8 cellular contexts compared by ENCODE assay signal in the genomic region with DNA sequence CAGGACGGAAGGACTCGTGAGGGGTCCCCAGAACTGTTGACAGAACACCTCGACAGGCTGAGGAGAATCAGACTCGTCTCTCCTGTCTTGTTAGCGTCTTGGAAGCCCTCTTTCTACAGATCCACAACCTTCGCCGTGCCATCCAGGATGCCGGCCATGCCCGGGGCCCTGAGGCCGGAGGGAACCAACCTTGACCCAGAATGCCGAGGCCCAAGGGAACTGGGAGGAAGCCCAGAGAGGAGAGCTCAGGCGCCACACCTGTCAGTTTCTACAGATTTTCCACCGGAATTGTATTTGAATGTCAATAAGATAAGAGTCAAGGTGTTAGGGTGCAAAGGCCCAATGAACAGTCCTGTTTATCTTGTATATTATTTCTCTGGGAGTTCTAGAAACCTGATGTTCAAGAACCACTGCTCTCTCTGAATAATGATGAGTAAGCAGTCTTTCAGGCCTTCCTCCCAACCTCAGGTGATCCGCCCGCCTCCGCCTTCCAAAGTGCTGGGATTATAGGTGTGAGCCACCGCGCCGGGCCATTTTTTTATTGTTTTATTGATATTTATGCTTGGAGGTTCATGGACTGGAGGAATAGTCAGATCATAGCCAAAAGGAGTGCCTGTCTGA. TPM values are rescaled to one million over a fixed set of nuclear protein-coding genes. Genes with fewer than 3 reads are reported as not detected.
DNase-seq lines count a peak whose midpoint lies in the region; ATAC-seq and TF ChIP-seq lines count a peak whose summit lies in the region.

No MANE protein-coding gene starts in this region.

- ATAC-seq in natural killer cell (no peak), HG03460 (IDR thresholded peaks at IDR 0.05; ENCODE audit: unreplicated experiment) (no peak)

- POLR2A ChIA-PET in OCI-LY7 (lab: Charles Lee), result no interaction called here

- peak overlapping the region; percentile 97 for H3K4me3 ChIP-seq in ACC112 (ENCODE audit: low read depth, low read length)
- no peak overlapping the region for H3K4me3 ChIP-seq in Karpas-422 (ENCODE audit: low read length)
- no peak overlapping the region for H3K4me3 ChIP-seq in OCI-LY7 (ENCODE audit: low read depth, low read length, poor library complexity, severe bottlenecking)

- peak; percentile 9 to 45 for DNase-seq in NCI-H526 (lab: John Stamatoyannopoulos, UW)
- peak; percentile 6 for DNase-seq in epithelial cell of prostate (ENCODE audit: low read depth, low spot score)
- DNase-seq in natural killer cell, result no peak
- DNase-seq in Karpas-422, result no peak
- no peak for DNase-seq in pons (ENCODE audit: low spot score)
- DNase-seq in OCI-LY7 (ENCODE audit: low spot score), result no peak

- no peak overlapping the region for H3K9ac ChIP-seq in Karpas-422 (ENCODE audit: low read length)

- no peaks in the 10 kb centered on the region for H3K27me3 ChIP-seq in ACC112 (ENCODE audit: insufficient read depth, low read length)
- no peaks in the 10 kb centered on the region for H3K27me3 ChIP-seq in Karpas-422 (ENCODE audit: low read length)

- peaks cover 20% of the 10 kb centered on the region for H3K4me1 ChIP-seq in ACC112 (ENCODE audit: control insufficient read depth, insufficient read depth, low read length, unreplicated experiment)
- H3K4me1 ChIP-seq in Karpas-422 (ENCODE audit: low read length), result no peaks in the 10 kb centered on the region
- H3K4me1 ChIP-seq in OCI-LY7 (ENCODE audit: insufficient read depth, low read length, poor library complexity, severe bottlenecking), result no peaks in the 10 kb centered on the region

- peaks cover 11 to 13% of the 10 kb centered on the region in 2 donors for H3K4me1 Mint-ChIP-seq in natural killer cell

- H3K79me2 ChIP-seq in ACC112 (ENCODE audit: control insufficient read depth, insufficient read depth, low read length, unreplicated experiment) (peaks cover 31% of the 10 kb centered on the region), Karpas-422 (ENCODE audit: low read length) (no peaks in the 10 kb centered on the region), OCI-LY7 (ENCODE audit: insufficient read depth, low read depth, low read length) (no peaks in the 10 kb centered on the region)

- peaks cover 0 to 3% of the 10 kb centered on the region in 2 donors for H3K27me3 Mint-ChIP-seq in natural killer cell (ENCODE audit: low read depth in 2 of 2)

- H3K36me3 ChIP-seq in ACC112 (ENCODE audit: insufficient read depth, low read length), result peaks cover 6% of the 10 kb centered on the region; the same call in 1 of the 2 replicates
- no peaks in the 10 kb centered on the region for H3K36me3 ChIP-seq in Karpas-422 (ENCODE audit: insufficient read depth, low read length)
- H3K36me3 ChIP-seq in OCI-LY7 (ENCODE audit: insufficient read depth, low read length), result no peaks in the 10 kb centered on the region

- H3K4me2 ChIP-seq in Karpas-422 (ENCODE audit: low read depth, low read length, poor library complexity, severe bottlenecking), result no peak overlapping the region
- H3K4me2 ChIP-seq in OCI-LY7 (ENCODE audit: low read length), result no peak overlapping the region

- peak overlapping the region; percentile 78 to 90 for H3K27ac Mint-ChIP-seq in natural killer cell

- no peaks in the 10 kb centered on the region for H3K9me3 Mint-ChIP-seq in natural killer cell

- H3K9me2 ChIP-seq in Karpas-422 (replicated peaks; ENCODE audit: insufficient read depth, low read length) (no peaks in the 10 kb centered on the region), OCI-LY7 (ENCODE audit: insufficient read depth, low read length) (no peaks in the 10 kb centered on the region)

- BruUV-seq in OCI-LY7 (replicated peaks; lab: Mats Ljungman, UMichigan), result no TSS peak

- H2AFZ ChIP-seq in ACC112 (ENCODE audit: low read length, unreplicated experiment), result peak overlapping the region; percentile 64
- no peak overlapping the region for H2AFZ ChIP-seq in Karpas-422 (ENCODE audit: low read length)
- no peak overlapping the region for H2AFZ ChIP-seq in OCI-LY7 (ENCODE audit: low read length)

- peak overlapping the region; percentile 74 for H3K4me3 Mint-ChIP-seq in natural killer cell

- TF ChIP-seq CTCF in natural killer cell (IDR thresholded peaks at IDR 0.05) (no peak), OCI-LY7 (conservative IDR thresholded peaks at IDR 0.05; ENCODE audit: low read length) (no peak)

- no peaks in the 10 kb centered on the region for H3K36me3 Mint-ChIP-seq in natural killer cell

- H4K20me1 ChIP-seq in Karpas-422 (ENCODE audit: insufficient read depth, low read depth, low read length) (no peaks in the 10 kb centered on the region), OCI-LY7 (ENCODE audit: insufficient read depth, low read length) (no peaks in the 10 kb centered on the region)

- intact Hi-C loops in natural killer cell (cut with micrococcal nuclease), result no loop called here
- intact Hi-C loops in OCI-LY7 (cut with micrococcal nuclease; ENCODE audit: unreplicated experiment), result no loop called here

- H3K9me3 ChIP-seq in Karpas-422 (ENCODE audit: low read length) (no peaks in the 10 kb centered on the region), OCI-LY7 (ENCODE audit: low read length) (no peaks in the 10 kb centered on the region)

- peak overlapping the region; percentile 33; the same call in 1 of the 2 replicates for H3K27ac ChIP-seq in ACC112 (ENCODE audit: low read depth, low read length)
- peak overlapping the region; percentile 74 for H3K27ac ChIP-seq in epithelial cell of prostate
- H3K27ac ChIP-seq in Karpas-422 (ENCODE audit: low read length), result no peak overlapping the region
- no peak overlapping the region for H3K27ac ChIP-seq in OCI-LY7 (ENCODE audit: low read depth, low read length, poor library complexity, severe bottlenecking)

- CTCF ChIA-PET in OCI-LY7 (lab: Charles Lee; ENCODE audit: unreplicated experiment), result no interaction called here

RNA-seq across cellular contexts. Expression of gene ME1, which starts 0.8 kb away (rescaled TPM):
- total RNA-seq in natural killer cell, result under 1 TPM in 2 of 3 donors, not detected in 1; 0.14 to 0.32 TPM
- not detected in 2 replicates for total RNA-seq in Karpas-422 (2014; rRNA removed; shearing (Covaris generic); ENCODE audit: low replicate concordance)
- not detected in 2 replicates for total RNA-seq in OCI-LY7 (2014; rRNA removed; shearing (Covaris generic))
- total RNA-seq in OCI-LY7 (2022), result not detected in 2 replicates

Comparison
In these comparisons a context has a peak if more than half of its experiments do, and no peak if none do; other contexts are left out.
1. H3K27ac ChIP-seq: peak in ACC112 (single experiment) and epithelial cell of prostate (single experiment); none in Karpas-422 (single experiment) and OCI-LY7 (single experiment).
2. DNase-seq: peak in NCI-H526 (2 of 2) and epithelial cell of prostate (single experiment); none in natural killer cell (single experiment), Karpas-422 (single experiment), pons (single experiment) and OCI-LY7 (single experiment).